ENCODE assay signal across 1 cellular context in genomic region chr3:51966941-51967383, GRCh38.
TF ChIP-seq lines count a peak whose summit lies in the region.

No MANE protein-coding gene starts in this region.

TF ChIP-seq in endothelial cell of umbilical vein, 7 proteins besides CTCF, POLR2A, EP300 and RAD21:
- TF ChIP-seq, protein P1, sequence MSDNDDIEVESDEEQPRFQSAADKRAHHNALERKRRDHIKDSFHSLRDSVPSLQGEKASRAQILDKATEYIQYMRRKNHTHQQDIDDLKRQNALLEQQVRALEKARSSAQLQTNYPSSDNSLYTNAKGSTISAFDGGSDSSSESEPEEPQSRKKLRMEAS (IDR thresholded peaks at IDR 0.05; ENCODE audit: insufficient read depth, insufficient read length): no peak
- no peak for TF ChIP-seq EZH2 (IDR thresholded peaks at IDR 0.05; ENCODE audit: borderline replicate concordance, low read depth, low read length, severe bottlenecking)
- TF ChIP-seq MYC (IDR thresholded peaks at IDR 0.05; ENCODE audit: low read depth, low read length): no peak
- no peak for TF ChIP-seq POLR2AphosphoS5 (IDR thresholded peaks at IDR 0.05; ENCODE audit: insufficient read depth, low read depth, low read length)
- no peak for TF ChIP-seq GATA2 (IDR thresholded peaks at IDR 0.05; ENCODE audit: insufficient read depth, insufficient read length, low read depth, low read length)
